In genomic region chr17:27664606-27664965, GRCh38 we compare ENCODE assay signal across 21 cellular contexts. TPM values are rescaled to one million over a fixed set of nuclear protein-coding genes. Genes with fewer than 3 reads are reported as not detected.
DNase-seq lines count a peak whose midpoint lies in the region; ATAC-seq and TF ChIP-seq lines count a peak whose summit lies in the region.
"Had no signal": no experiment of that assay in that cellular context is flagged by ENCODE, and none has a peak within 500 bp of the region (broad histone marks: within the 10 kb centered on the region; RNA-seq: fewer than 3 reads in every experiment).

No MANE protein-coding gene starts in this region.

- no peaks in the 10 kb centered on the region for H3K79me2 ChIP-seq in osteoblast (ENCODE audit: insufficient read depth, low read length)

- H4K20me1 ChIP-seq in osteoblast (ENCODE audit: insufficient read depth, low read length), result no peaks in the 10 kb centered on the region
- H4K20me1 ChIP-seq: BLaER1 had no signal

- H3K36me3 ChIP-seq in RWPE2 (ENCODE audit: low read depth) (no peaks in the 10 kb centered on the region), osteoblast (ENCODE audit: insufficient read depth, low read length) (no peaks in the 10 kb centered on the region), brain microvascular endothelial cell (replicated peaks) (no peaks in the 10 kb centered on the region)
- H3K36me3 ChIP-seq: BE2C, BLaER1 had no signal

- H3K27me3 ChIP-seq in RWPE2 (ENCODE audit: insufficient read depth, poor library complexity, severe bottlenecking) (no peaks in the 10 kb centered on the region), osteoblast (ENCODE audit: insufficient read depth, low read length) (no peaks in the 10 kb centered on the region), brain microvascular endothelial cell (replicated peaks) (no peaks in the 10 kb centered on the region)
- H3K27me3 ChIP-seq: BE2C, BLaER1 had no signal

- H3K4me3 ChIP-seq in RWPE2 (ENCODE audit: severe bottlenecking) (no peak overlapping the region), osteoblast (ENCODE audit: insufficient read depth, low read length) (no peak overlapping the region), brain microvascular endothelial cell (ENCODE audit: low read depth, low read length) (no peak overlapping the region)
- H3K4me3 ChIP-seq: BLaER1 had no signal

- ATAC-seq in RWPE2 (ENCODE audit: low read depth), result no peak

- H3K9me3 ChIP-seq in RWPE2 (ENCODE audit: severe bottlenecking) (no peaks in the 10 kb centered on the region), osteoblast (ENCODE audit: low read depth, low read length) (no peaks in the 10 kb centered on the region)
- H3K9me3 ChIP-seq: BE2C, BLaER1 had no signal

- no peaks in the 10 kb centered on the region for H3K4me1 ChIP-seq in RWPE2 (ENCODE audit: insufficient read depth, poor library complexity, severe bottlenecking)
- H3K4me1 ChIP-seq in osteoblast (ENCODE audit: insufficient read depth, low read length), result no peaks in the 10 kb centered on the region
- H3K4me1 ChIP-seq: BE2C, BLaER1 had no signal

- no peak for TF ChIP-seq CTCF in RWPE2 (IDR thresholded peaks at IDR 0.05; ENCODE audit: poor library complexity, severe bottlenecking)
- TF ChIP-seq CTCF in osteoblast (IDR thresholded peaks at IDR 0.05; ENCODE audit: extremely low read depth, low read depth, low read length), result no peak
- TF ChIP-seq CTCF in brain microvascular endothelial cell (IDR thresholded peaks at IDR 0.05; ENCODE audit: low read depth, low read length, missing control alignments), result no peak

- H3K27ac ChIP-seq in RWPE2 (ENCODE audit: poor library complexity, severe bottlenecking) (no peak overlapping the region), osteoblast (ENCODE audit: low read depth, low read length) (no peak overlapping the region), brain microvascular endothelial cell (no peak overlapping the region)
- H3K27ac ChIP-seq: BLaER1 had no signal

- no peak overlapping the region for H3K4me2 ChIP-seq in osteoblast (ENCODE audit: insufficient read depth, low read length)
- H3K4me2 ChIP-seq: BLaER1 had no signal

- in situ Hi-C loops in G401 (cut with HindIII; ENCODE audit: low sequenced_read_pairs) (no loop called here), brain microvascular endothelial cell (cut with HindIII; ENCODE audit: low pct_ligation_motif_present, low sequenced_read_pairs) (no loop called here), KBM-7 (cut with MboI; ENCODE audit: low pct_unique_long_range_greater_than_20kb, low sequenced_read_pairs) (loop anchor here (10.0 to 25.0 kb wide), 2 partner anchors 80 to 198 kb away; no protein-coding TSS in a partner anchor)

- DNase-seq in G401 (ENCODE audit: low spot score) (peak; percentile 92), RWPE2 (ENCODE audit: low spot score) (peak; percentile 16), cerebellum (ENCODE audit: low spot score) (peak; percentile 79), osteoblast (ENCODE audit: insufficient read length, low spot score, missing footprints) (peak; percentile 69), brain microvascular endothelial cell (no peak), epidermal melanocyte (ENCODE audit: insufficient read length, low spot score) (no peak), KBM-7 (no peak)
- DNase-seq: 8988T; ACHN; BE2C; CD4-positive, alpha-beta memory T cell; CD4-positive, CD25-positive, alpha-beta regulatory T cell; CD8-positive, alpha-beta memory T cell; COR-L47; DMS153; DMS53; DMS79; DND-41; EL; GF-D8 had no signal

- no peak overlapping the region for H2AFZ ChIP-seq in osteoblast (ENCODE audit: low read length)

RNA-seq across cellular contexts. Expression of gene LGALS9, which starts 33.6 kb away (rescaled TPM):
- total RNA-seq in G401 (2014; rRNA removed; shearing (Covaris generic)), result not detected in 2 replicates
- total RNA-seq in cerebellum (3.9 TPM), osteoblast (1.4 and 4.7 TPM in 2 replicates)

Comparison
In these comparisons a context has a peak if more than half of its experiments do, and no peak if none do; other contexts are left out.
1. DNase-seq: peak in G401 (single experiment), RWPE2 (single experiment), cerebellum (single experiment) and osteoblast (single experiment); none in brain microvascular endothelial cell (single experiment), epidermal melanocyte (single experiment) and KBM-7 (single experiment).